Comparison of ENCODE assay signal across 1 cellular context in the genomic region with DNA sequence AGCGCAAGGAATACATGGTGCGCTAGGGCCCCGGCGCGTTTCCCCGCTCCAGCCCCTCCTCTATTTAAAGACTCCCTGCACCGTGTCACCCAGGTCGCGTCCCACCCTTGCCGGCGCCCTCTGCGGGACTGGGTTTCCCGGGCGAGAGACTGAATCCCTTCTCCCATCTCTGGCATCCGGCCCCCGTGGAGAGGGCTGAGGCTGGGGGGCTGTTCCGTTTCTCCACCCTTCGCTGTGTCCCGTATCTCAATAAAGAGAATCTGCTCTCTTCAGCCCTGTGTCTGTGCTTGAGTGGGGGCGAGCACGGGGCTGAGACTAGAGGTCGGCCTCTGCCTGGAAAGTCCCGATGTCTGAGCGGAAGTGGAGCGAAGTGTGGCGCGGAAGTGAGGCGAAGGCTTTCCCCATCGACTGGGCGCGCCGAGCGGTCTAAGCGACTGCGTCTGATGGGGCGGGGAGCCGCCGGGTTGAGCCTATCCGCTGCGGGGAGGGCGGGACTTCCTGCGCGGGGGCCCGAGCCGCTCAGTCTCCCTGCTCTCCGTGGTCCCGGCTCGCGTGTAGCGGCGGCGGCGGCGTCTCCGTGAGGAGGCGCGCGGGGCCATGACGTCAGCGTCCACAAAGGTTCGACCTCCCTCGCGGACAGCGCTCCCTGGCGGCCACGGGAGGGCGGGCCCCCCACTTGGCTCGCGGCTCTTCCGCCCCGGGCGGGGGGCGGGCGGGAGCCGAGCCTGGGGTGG.
TF ChIP-seq lines count a peak whose summit lies in the region.

No MANE protein-coding gene starts in this region.

TF ChIP-seq in K562, 482 proteins besides CTCF, POLR2A, EP300 and RAD21 (continued from another document and continues in another):
- TF ChIP-seq, protein P1, sequence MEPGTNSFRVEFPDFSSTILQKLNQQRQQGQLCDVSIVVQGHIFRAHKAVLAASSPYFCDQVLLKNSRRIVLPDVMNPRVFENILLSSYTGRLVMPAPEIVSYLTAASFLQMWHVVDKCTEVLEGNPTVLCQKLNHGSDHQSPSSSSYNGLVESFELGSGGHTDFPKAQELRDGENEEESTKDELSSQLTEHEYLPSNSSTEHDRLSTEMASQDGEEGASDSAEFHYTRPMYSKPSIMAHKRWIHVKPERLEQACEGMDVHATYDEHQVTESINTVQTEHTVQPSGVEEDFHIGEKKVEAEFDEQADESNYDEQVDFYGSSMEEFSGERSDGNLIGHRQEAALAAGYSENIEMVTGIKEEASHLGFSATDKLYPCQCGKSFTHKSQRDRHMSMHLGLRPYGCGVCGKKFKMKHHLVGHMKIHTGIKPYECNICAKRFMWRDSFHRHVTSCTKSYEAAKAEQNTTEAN (CRISPR knock-in tag; IDR thresholded peaks at IDR 0.05), result 0 out of 2 replicates have a peak, but pooled peaks have one; percentile 62
- TF ChIP-seq POLR2B (IDR thresholded peaks at IDR 0.05; ENCODE audit: low read depth, partially characterized antibody) (peak; percentile 83), HDAC6 (IDR thresholded peaks at IDR 0.05; ENCODE audit: low read depth, low read length) (no peak), EWSR1 (IDR thresholded peaks at IDR 0.05; ENCODE audit: borderline replicate concordance, low read depth, partially characterized antibody) (no peak), FOXK1 (CRISPR knock-in tag; IDR thresholded peaks at IDR 0.05; ENCODE audit: borderline replicate concordance) (peak; percentile 75; the same call in 1 of the 2 replicates), ZNF121 (CRISPR knock-in tag; conservative IDR thresholded peaks at IDR 0.05) (no peak), ZEB2 (IDR thresholded peaks at IDR 0.05) (no peak), CEBPB (tag; IDR thresholded peaks at IDR 0.05) (no peak), ILF3 (IDR thresholded peaks at IDR 0.05; ENCODE audit: borderline replicate concordance) (no peak), RBM25 (IDR thresholded peaks at IDR 0.05; ENCODE audit: low read depth, low read length, severe bottlenecking) (peak; percentile 63), SP2 (IDR thresholded peaks at IDR 0.05; ENCODE audit: extremely low read depth, low read depth, low read length, poor library complexity, severe bottlenecking) (peak; percentile 43), WHSC1 (IDR thresholded peaks at IDR 0.05; ENCODE audit: low read length) (no peak), EZH2 (IDR thresholded peaks at IDR 0.05; ENCODE audit: borderline replicate concordance, low read depth, low read length) (no peak), KDM5B (IDR thresholded peaks at IDR 0.05; ENCODE audit: insufficient replicate concordance, low read depth, low read length) (peak; percentile 24), MTA1 (IDR thresholded peaks at IDR 0.05; ENCODE audit: borderline replicate concordance) (peak; percentile 94), RBM39 (optimal IDR thresholded peaks at IDR 0.05; ENCODE audit: low read depth, low read length) (no peak), RBFOX2 (IDR thresholded peaks at IDR 0.05; ENCODE audit: low read depth, low read length) (peak; percentile 93), DNMT1 (IDR thresholded peaks at IDR 0.05) (no peak), JUN (IDR thresholded peaks at IDR 0.05; ENCODE audit: borderline replicate concordance, low read depth, low read length) (peak; percentile 68), JUN (CRISPR knock-in tag; IDR thresholded peaks at IDR 0.05; ENCODE audit: borderline replicate concordance) (no peak), NUFIP1 (IDR thresholded peaks at IDR 0.05; ENCODE audit: partially characterized antibody) (no peak), IFI16 (CRISPR knock-in tag; IDR thresholded peaks at IDR 0.05) (no peak), HDAC2 (IDR thresholded peaks at IDR 0.05) (peak; percentile 57; the same call in 1 of the 2 replicates), ZNF174 (CRISPR knock-in tag; IDR thresholded peaks at IDR 0.05) (no peak), SAFB (IDR thresholded peaks at IDR 0.05; ENCODE audit: borderline replicate concordance, low read depth, low read length) (peak; percentile 99)
- TF ChIP-seq, protein P2, sequence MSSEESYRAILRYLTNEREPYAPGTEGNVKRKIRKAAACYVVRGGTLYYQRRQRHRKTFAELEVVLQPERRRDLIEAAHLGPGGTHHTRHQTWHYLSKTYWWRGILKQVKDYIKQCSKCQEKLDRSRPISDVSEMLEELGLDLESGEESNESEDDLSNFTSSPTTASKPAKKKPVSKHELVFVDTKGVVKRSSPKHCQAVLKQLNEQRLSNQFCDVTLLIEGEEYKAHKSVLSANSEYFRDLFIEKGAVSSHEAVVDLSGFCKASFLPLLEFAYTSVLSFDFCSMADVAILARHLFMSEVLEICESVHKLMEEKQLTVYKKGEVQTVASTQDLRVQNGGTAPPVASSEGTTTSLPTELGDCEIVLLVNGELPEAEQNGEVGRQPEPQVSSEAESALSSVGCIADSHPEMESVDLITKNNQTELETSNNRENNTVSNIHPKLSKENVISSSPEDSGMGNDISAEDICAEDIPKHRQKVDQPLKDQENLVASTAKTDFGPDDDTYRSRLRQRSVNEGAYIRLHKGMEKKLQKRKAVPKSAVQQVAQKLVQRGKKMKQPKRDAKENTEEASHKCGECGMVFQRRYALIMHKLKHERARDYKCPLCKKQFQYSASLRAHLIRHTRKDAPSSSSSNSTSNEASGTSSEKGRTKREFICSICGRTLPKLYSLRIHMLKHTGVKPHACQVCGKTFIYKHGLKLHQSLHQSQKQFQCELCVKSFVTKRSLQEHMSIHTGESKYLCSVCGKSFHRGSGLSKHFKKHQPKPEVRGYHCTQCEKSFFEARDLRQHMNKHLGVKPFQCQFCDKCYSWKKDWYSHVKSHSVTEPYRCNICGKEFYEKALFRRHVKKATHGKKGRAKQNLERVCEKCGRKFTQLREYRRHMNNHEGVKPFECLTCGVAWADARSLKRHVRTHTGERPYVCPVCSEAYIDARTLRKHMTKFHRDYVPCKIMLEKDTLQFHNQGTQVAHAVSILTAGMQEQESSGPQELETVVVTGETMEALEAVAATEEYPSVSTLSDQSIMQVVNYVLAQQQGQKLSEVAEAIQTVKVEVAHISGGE (CRISPR knock-in tag; IDR thresholded peaks at IDR 0.05), result peak in 1 of 3 experiments; percentile 76; a peak in 2 of 6 replicates
- TF ChIP-seq, protein P3, sequence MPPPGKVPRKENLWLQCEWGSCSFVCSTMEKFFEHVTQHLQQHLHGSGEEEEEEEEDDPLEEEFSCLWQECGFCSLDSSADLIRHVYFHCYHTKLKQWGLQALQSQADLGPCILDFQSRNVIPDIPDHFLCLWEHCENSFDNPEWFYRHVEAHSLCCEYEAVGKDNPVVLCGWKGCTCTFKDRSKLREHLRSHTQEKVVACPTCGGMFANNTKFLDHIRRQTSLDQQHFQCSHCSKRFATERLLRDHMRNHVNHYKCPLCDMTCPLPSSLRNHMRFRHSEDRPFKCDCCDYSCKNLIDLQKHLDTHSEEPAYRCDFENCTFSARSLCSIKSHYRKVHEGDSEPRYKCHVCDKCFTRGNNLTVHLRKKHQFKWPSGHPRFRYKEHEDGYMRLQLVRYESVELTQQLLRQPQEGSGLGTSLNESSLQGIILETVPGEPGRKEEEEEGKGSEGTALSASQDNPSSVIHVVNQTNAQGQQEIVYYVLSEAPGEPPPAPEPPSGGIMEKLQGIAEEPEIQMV (tag; conservative IDR thresholded peaks at IDR 0.05; ENCODE audit: low read depth), result no peak
- TF ChIP-seq, protein P4, sequence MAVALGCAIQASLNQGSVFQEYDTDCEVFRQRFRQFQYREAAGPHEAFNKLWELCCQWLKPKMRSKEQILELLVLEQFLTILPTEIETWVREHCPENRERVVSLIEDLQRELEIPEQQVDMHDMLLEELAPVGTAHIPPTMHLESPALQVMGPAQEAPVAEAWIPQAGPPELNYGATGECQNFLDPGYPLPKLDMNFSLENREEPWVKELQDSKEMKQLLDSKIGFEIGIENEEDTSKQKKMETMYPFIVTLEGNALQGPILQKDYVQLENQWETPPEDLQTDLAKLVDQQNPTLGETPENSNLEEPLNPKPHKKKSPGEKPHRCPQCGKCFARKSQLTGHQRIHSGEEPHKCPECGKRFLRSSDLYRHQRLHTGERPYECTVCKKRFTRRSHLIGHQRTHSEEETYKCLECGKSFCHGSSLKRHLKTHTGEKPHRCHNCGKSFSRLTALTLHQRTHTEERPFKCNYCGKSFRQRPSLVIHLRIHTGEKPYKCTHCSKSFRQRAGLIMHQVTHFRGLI (CRISPR knock-in tag; IDR thresholded peaks at IDR 0.05), result no peak
- TF ChIP-seq, protein P5, sequence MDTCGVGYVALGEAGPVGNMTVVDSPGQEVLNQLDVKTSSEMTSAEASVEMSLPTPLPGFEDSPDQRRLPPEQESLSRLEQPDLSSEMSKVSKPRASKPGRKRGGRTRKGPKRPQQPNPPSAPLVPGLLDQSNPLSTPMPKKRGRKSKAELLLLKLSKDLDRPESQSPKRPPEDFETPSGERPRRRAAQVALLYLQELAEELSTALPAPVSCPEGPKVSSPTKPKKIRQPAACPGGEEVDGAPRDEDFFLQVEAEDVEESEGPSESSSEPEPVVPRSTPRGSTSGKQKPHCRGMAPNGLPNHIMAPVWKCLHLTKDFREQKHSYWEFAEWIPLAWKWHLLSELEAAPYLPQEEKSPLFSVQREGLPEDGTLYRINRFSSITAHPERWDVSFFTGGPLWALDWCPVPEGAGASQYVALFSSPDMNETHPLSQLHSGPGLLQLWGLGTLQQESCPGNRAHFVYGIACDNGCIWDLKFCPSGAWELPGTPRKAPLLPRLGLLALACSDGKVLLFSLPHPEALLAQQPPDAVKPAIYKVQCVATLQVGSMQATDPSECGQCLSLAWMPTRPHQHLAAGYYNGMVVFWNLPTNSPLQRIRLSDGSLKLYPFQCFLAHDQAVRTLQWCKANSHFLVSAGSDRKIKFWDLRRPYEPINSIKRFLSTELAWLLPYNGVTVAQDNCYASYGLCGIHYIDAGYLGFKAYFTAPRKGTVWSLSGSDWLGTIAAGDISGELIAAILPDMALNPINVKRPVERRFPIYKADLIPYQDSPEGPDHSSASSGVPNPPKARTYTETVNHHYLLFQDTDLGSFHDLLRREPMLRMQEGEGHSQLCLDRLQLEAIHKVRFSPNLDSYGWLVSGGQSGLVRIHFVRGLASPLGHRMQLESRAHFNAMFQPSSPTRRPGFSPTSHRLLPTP (IDR thresholded peaks at IDR 0.05; ENCODE audit: borderline replicate concordance, extremely low read depth, insufficient read length), result no peak
- TF ChIP-seq, protein P6, sequence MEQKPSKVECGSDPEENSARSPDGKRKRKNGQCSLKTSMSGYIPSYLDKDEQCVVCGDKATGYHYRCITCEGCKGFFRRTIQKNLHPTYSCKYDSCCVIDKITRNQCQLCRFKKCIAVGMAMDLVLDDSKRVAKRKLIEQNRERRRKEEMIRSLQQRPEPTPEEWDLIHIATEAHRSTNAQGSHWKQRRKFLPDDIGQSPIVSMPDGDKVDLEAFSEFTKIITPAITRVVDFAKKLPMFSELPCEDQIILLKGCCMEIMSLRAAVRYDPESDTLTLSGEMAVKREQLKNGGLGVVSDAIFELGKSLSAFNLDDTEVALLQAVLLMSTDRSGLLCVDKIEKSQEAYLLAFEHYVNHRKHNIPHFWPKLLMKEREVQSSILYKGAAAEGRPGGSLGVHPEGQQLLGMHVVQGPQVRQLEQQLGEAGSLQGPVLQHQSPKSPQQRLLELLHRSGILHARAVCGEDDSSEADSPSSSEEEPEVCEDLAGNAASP (IDR thresholded peaks at IDR 0.05), result no peak
- TF ChIP-seq, protein P7, sequence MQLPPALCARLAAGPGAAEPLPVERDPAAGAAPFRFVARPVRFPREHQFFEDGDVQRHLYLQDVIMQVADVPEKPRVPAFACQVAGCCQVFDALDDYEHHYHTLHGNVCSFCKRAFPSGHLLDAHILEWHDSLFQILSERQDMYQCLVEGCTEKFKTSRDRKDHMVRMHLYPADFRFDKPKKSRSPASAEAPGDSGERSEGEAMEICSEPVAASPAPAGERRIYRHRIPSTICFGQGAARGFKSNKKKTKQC (CRISPR knock-in tag; IDR thresholded peaks at IDR 0.05), result no peak; the same call in 1 of the 2 replicates
- TF ChIP-seq, protein P8, sequence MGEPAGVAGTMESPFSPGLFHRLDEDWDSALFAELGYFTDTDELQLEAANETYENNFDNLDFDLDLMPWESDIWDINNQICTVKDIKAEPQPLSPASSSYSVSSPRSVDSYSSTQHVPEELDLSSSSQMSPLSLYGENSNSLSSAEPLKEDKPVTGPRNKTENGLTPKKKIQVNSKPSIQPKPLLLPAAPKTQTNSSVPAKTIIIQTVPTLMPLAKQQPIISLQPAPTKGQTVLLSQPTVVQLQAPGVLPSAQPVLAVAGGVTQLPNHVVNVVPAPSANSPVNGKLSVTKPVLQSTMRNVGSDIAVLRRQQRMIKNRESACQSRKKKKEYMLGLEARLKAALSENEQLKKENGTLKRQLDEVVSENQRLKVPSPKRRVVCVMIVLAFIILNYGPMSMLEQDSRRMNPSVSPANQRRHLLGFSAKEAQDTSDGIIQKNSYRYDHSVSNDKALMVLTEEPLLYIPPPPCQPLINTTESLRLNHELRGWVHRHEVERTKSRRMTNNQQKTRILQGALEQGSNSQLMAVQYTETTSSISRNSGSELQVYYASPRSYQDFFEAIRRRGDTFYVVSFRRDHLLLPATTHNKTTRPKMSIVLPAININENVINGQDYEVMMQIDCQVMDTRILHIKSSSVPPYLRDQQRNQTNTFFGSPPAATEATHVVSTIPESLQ (CRISPR knock-in tag; IDR thresholded peaks at IDR 0.05), result no peak
- TF ChIP-seq, protein P9, sequence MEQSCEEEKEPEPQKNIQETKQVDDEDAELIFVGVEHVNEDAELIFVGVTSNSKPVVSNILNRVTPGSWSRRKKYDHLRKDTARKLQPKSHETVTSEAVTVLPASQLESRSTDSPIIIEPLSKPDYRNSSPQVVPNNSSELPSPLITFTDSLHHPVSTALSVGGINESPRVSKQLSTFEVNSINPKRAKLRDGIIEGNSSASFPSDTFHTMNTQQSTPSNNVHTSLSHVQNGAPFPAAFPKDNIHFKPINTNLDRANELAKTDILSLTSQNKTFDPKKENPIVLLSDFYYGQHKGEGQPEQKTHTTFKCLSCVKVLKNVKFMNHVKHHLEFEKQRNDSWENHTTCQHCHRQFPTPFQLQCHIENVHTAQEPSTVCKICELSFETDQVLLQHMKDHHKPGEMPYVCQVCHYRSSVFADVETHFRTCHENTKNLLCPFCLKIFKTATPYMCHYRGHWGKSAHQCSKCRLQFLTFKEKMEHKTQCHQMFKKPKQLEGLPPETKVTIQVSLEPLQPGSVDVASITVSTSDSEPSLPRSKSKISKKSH (CRISPR knock-in tag; IDR thresholded peaks at IDR 0.05), result no peak
- TF ChIP-seq, protein P10, sequence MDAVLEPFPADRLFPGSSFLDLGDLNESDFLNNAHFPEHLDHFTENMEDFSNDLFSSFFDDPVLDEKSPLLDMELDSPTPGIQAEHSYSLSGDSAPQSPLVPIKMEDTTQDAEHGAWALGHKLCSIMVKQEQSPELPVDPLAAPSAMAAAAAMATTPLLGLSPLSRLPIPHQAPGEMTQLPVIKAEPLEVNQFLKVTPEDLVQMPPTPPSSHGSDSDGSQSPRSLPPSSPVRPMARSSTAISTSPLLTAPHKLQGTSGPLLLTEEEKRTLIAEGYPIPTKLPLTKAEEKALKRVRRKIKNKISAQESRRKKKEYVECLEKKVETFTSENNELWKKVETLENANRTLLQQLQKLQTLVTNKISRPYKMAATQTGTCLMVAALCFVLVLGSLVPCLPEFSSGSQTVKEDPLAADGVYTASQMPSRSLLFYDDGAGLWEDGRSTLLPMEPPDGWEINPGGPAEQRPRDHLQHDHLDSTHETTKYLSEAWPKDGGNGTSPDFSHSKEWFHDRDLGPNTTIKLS (IDR thresholded peaks at IDR 0.05; ENCODE audit: borderline replicate concordance, low read depth), result no peak
